Comparison of ENCODE assay signal across 8 cellular contexts in the genomic region with DNA sequence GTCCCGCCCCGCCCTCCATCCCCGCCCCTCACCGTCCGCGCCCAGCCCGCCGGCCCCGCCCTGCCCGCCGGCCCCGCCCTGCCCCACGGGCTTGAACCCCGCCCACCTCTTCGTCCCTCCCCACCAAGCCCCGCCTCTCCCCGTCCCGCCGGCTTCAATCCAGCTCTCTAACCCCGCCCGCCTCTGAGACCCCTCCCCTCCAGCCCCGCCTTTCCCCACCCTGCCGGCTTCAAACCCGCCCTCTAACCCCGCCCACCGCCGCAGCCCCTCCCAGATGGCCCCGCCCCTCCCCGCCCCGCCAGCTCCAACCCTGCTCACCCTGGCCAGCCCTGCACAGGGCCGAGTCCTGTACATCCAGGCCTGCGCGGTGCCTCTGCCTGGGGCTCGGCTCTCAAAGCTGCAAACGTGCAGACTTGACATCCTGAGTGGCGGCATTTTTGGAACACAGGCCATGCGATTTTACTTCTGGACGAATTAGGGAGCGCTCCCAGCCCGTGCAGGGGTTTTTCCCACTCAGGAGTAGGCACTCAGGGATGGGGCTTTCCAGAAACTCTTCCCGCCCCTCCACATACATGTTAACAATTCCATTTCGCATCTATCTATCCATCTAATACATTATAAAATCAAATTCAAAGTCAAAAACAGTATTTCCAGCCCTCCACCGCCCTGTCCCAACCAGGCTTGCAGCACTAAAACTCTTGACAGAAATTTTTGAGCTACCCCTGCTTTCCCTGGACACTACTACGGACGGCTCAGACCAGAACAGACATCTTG. TPM values are rescaled to one million over a fixed set of nuclear protein-coding genes. Genes with fewer than 3 reads are reported as not detected.
DNase-seq lines count a peak whose midpoint lies in the region; ATAC-seq, FAIRE-seq and TF ChIP-seq lines count a peak whose summit lies in the region.

No MANE protein-coding gene starts in this region.

- peak; percentile 18 for TF ChIP-seq POLR2A in GM19099 (IDR thresholded peaks at IDR 0.05; ENCODE audit: extremely low read depth, insufficient read length, low read depth)
- TF ChIP-seq POLR2A in HepG2 (IDR thresholded peaks at IDR 0.05; ENCODE audit: insufficient read depth in 1 of 2, low read depth in 2 of 2, low read length in 2 of 2), result peak in 1 of 2 experiments; percentile 79; a peak in 2 of 4 replicates

- peak overlapping the region; percentile 62 for H2AFZ ChIP-seq in HepG2 (ENCODE audit: low read length)

- H3K9me3 ChIP-seq in HepG2 (ENCODE audit: low read length), result no peaks in the 10 kb centered on the region

- in situ Hi-C loops in HepG2 (cut with HindIII; ENCODE audit: extremely low pct_ligation_motif_present, low pct_unique_long_range_greater_than_20kb), result no loop called here

- H3K27ac ChIP-seq in coronary artery (peak overlapping the region in 1 of 2 donors; percentile 62), HepG2 (ENCODE audit: extremely low read length, insufficient read depth, low read length) (peak overlapping the region; percentile 26)

- peak overlapping the region; percentile 86 for H3K4me2 ChIP-seq in HepG2 (ENCODE audit: low read depth, low read length)

- H3K27me3 ChIP-seq in HepG2 (ENCODE audit: control insufficient read depth in 1 of 2, insufficient read depth in 2 of 2, low read length in 2 of 2), result no peaks in the 10 kb centered on the region

- no peaks in the 10 kb centered on the region for H3K36me3 ChIP-seq in HepG2 (replicated peaks in 1 of 2; ENCODE audit: control insufficient read depth in 1 of 2, insufficient read depth in 2 of 2, low read length in 2 of 2)

- POLR2A ChIA-PET in HepG2 (lab: Yijun Ruan, JAX), result interaction anchor here (0.6 to 2.3 kb wide), 11 partner anchors 9 to 291 kb away, joined by 3 to 17 read pairs (median 6); partner anchors contain the start of gene SUV39H2

- peaks cover 40% of the 10 kb centered on the region for H3K79me2 ChIP-seq in HepG2 (ENCODE audit: insufficient read depth, low read length)

- H3K4me3 ChIP-seq in AG10803 (ENCODE audit: low read length) (no peak overlapping the region), coronary artery (peak overlapping the region; percentile 60), HepG2 (replicated peaks in 1 of 3; ENCODE audit: insufficient read depth in 1 of 3, low read depth in 2 of 3, low read length in 3 of 3) (peak overlapping the region; percentile 62 to 65 (median 62))

- BruUV-seq in HepG2 (replicated peaks; lab: Mats Ljungman, UMichigan), result no TSS peak

- peaks cover 49% of the 10 kb centered on the region for H3K4me1 ChIP-seq in HepG2 (ENCODE audit: insufficient read depth, low read length)

- no peak for TF ChIP-seq CTCF in AG10803 (conservative IDR thresholded peaks at IDR 0.05; ENCODE audit: low read length)
- TF ChIP-seq CTCF in coronary artery (IDR thresholded peaks at IDR 0.05), result no peak
- no peak for TF ChIP-seq CTCF in HepG2 (CRISPR knock-in tag; IDR thresholded peaks at IDR 0.05)

- DNase-seq in AG10803 (ENCODE audit: low read depth) (peak; percentile 94), NCI-H510A treated with DMSO at 0.1 percent for 48 hours (lab: John Stamatoyannopoulos, UW) (peak; percentile 58), coronary artery (ENCODE audit: low spot score) (peak; percentile 96), HepG2 (ENCODE audit: low spot score) (peak; percentile 72)
- peak; percentile 93 to 97 for DNase-seq in activated CD4-positive, alpha-beta T cell treated with anti-CD3 and anti-CD28 coated beads, Interleukin-2, amount 50 U/mL, for 24 hours (ENCODE audit: low read depth in 1 of 2, low spot score in 1 of 2)
- peak; percentile 96 to 97 for DNase-seq in stimulated activated CD4-positive, alpha-beta T cell treated with anti-CD3 and anti-CD28 coated beads, Interleukin-2, amount 100 ng/mL, for 48 hours

- TF ChIP-seq EP300 in HepG2 (IDR thresholded peaks at IDR 0.05; ENCODE audit: low read depth in 2 of 2, low read length in 2 of 2), result no peak
- TF ChIP-seq EP300 in HepG2 (CRISPR knock-in tag; IDR thresholded peaks at IDR 0.05; ENCODE audit: borderline replicate concordance), result no peak

- intact Hi-C loops in HepG2 (cut with micrococcal nuclease; ENCODE audit: unreplicated experiment), result loop anchor here (10.0 kb wide), 3 partner anchors 64 to 176 kb away; no protein-coding TSS in a partner anchor

- TF ChIP-seq RAD21 in HepG2 (CRISPR knock-in tag; IDR thresholded peaks at IDR 0.05), result no peak

- peak overlapping the region; percentile 33 for H3K9ac ChIP-seq in HepG2 (ENCODE audit: insufficient read depth, low read depth, low read length)

- 0 out of 2 replicates have a peak, but pooled peaks cover 3% of the 10 kb centered on the region for H4K20me1 ChIP-seq in HepG2 (ENCODE audit: insufficient read depth, low read length)

- 0% methylated on average over 27 of the region's 45 CpGs for WGBS in HepG2 (ENCODE audit: low lambda C conversion rate)

- ATAC-seq in HG03354 (IDR thresholded peaks at IDR 0.05; ENCODE audit: poor library complexity, severe bottlenecking, unreplicated experiment) (peak; percentile 35), HepG2 (peak; percentile 85)

- FAIRE-seq in HepG2 (lab: Jason Lieb, UNC), result no peak

- CTCF ChIA-PET in HepG2 (lab: Yijun Ruan, JAX; ENCODE audit: low intra/inter-chr PET ratio, low total read pairs), result interaction anchor here (2.0 kb wide), 1 partner anchor 41 kb away, joined by 5 read pairs; no protein-coding TSS in a partner anchor

TF ChIP-seq in HepG2, 621 proteins besides CTCF, POLR2A, EP300 and RAD21 (continues in another document):
- TF ChIP-seq IRF2 (CRISPR knock-in tag; IDR thresholded peaks at IDR 0.05) (no peak), HMGXB3 (CRISPR knock-in tag; IDR thresholded peaks at IDR 0.05; ENCODE audit: borderline replicate concordance) (no peak), POLR2AphosphoS5 (IDR thresholded peaks at IDR 0.05; ENCODE audit: low read depth, low read length) (peak; percentile 64), SOX6 (IDR thresholded peaks at IDR 0.05) (no peak), SOX6 (CRISPR knock-in tag; IDR thresholded peaks at IDR 0.05) (no peak), ZNF781 (CRISPR knock-in tag; IDR thresholded peaks at IDR 0.05; ENCODE audit: borderline replicate concordance, not compliant biosample characterization) (no peak), ZFP36L2 (CRISPR knock-in tag; IDR thresholded peaks at IDR 0.05) (no peak)

RNA-seq across cellular contexts. Expression of gene NMT2, which starts 0.5 kb away (rescaled TPM):
- total RNA-seq in HepG2 (2016; rRNA removed; fragmentation: Illumina TruSeq; extraction: Trizol), result 23.8 and 28.0 TPM in 2 replicates
- total RNA-seq in HepG2 (2016; cell fraction: cytosol; rRNA removed; fragmentation: Illumina TruSeq; extraction: Trizol; ENCODE audit: low read depth), result 8.0 and 9.2 TPM in 2 replicates
- 27.2 and 28.6 TPM in 2 replicates for total RNA-seq in HepG2 (2016; cell fraction: insoluble cytoplasmic fraction; rRNA removed; fragmentation: Illumina TruSeq; extraction: Trizol)
- 16.5 and 17.5 TPM in 2 replicates for total RNA-seq in HepG2 (2016; cell fraction: membrane; rRNA removed; fragmentation: Illumina TruSeq; extraction: Trizol)
- 20.8 and 22.8 TPM in 2 replicates for total RNA-seq in HepG2 (2016; cell fraction: nucleus; rRNA removed; fragmentation: Illumina TruSeq; extraction: Trizol)
- 8.9 and 10.1 TPM in 2 replicates for polyA plus RNA-seq in HepG2 (2011; rRNA removed)
- 3.5 and 4.9 TPM in 2 replicates for polyA plus RNA-seq in HepG2 (2011; cell fraction: cytosol; rRNA removed)
- polyA plus RNA-seq in HepG2 (2011; cell fraction: nucleus; rRNA removed), result 15.6 and 18.8 TPM in 2 replicates
- 16.2 and 22.5 TPM in 2 replicates for polyA plus RNA-seq in HepG2 (2012)
- 6.0 and 6.3 TPM in 2 replicates for polyA plus RNA-seq in HepG2 (2016; cell fraction: cytosol; fragmentation: Illumina TruSeq; extraction: Trizol; ENCODE audit: low read depth)
- polyA plus RNA-seq in HepG2 (2016; cell fraction: insoluble cytoplasmic fraction; fragmentation: Illumina TruSeq; extraction: Trizol; ENCODE audit: low read depth), result 28.9 and 32.1 TPM in 2 replicates
- 13.5 and 15.5 TPM in 2 replicates for polyA plus RNA-seq in HepG2 (2016; cell fraction: membrane; fragmentation: Illumina TruSeq; extraction: Trizol; ENCODE audit: low read depth)
- polyA plus RNA-seq in HepG2 (2016; cell fraction: nucleus; fragmentation: Illumina TruSeq; extraction: Trizol; ENCODE audit: insufficient read depth, low read depth), result 27.7 and 29.0 TPM in 2 replicates
- polyA minus RNA-seq in HepG2 (2011; rRNA and poly(A)+ RNA removed; ENCODE audit: low replicate concordance), result 0.96 and 2.9 TPM in 2 replicates
- 5.4 and 6.6 TPM in 2 replicates for polyA minus RNA-seq in HepG2 (2011; cell fraction: cytosol; rRNA and poly(A)+ RNA removed)
- 23.5 and 25.9 TPM in 2 replicates for polyA minus RNA-seq in HepG2 (2011; cell fraction: nucleus; rRNA and poly(A)+ RNA removed)
